Comparison of ENCODE assay signal across 18 cellular contexts in genomic region chr2:69280017-69280671, GRCh38.
"Had no signal": no experiment of that assay in that cellular context is flagged by ENCODE, and none has a peak within 500 bp of the region (broad histone marks: within the 10 kb centered on the region; RNA-seq: fewer than 3 reads in every experiment).

No MANE protein-coding gene starts in this region.

- H3K4me1 ChIP-seq: esophagus muscularis mucosa, foreskin keratinocyte had no signal

- H3K9me3 ChIP-seq: esophagus muscularis mucosa, mucosa of descending colon had no signal

- H3K4me3 ChIP-seq: coronary artery, esophagus muscularis mucosa, mucosa of descending colon, smooth muscle cell had no signal

- H3K27ac ChIP-seq: coronary artery, esophagus muscularis mucosa, foreskin keratinocyte, WERI-Rb-1 had no signal

- ATAC-seq: activated CD4-positive, alpha-beta T cell treated with anti-CD3 and anti-CD28 coated beads for 36 hours; activated T-cell treated with anti-CD3 and anti-CD28 coated beads, Interleukin-2, amount 50 U/mL, for 72 hours; foreskin keratinocyte; mucosa of descending colon; natural killer cell had no signal

- H3K36me3 ChIP-seq: esophagus muscularis mucosa, WERI-Rb-1 had no signal

- DNase-seq: activated CD4-positive, alpha-beta T cell treated with anti-CD3 and anti-CD28 coated beads for 36 hours; activated CD8-positive, alpha-beta memory T cell treated with anti-CD3 and anti-CD28 coated beads, Interleukin-2, amount 50 U/mL, for 48 hours; activated gamma-delta T cell treated with Interleukin-2 at 50 U/mL for 16 hours; activated naive CD8-positive, alpha-beta T cell treated with anti-CD3 and anti-CD28 coated beads, Interleukin-2, amount 10 ng/mL, durations not matched to agents 7 days and 5 days; activated T-cell treated with anti-CD3 and anti-CD28 coated beads, Interleukin-2, amount 50 U/mL, for 72 hours; foreskin keratinocyte; glutamatergic neuron; mammary epithelial cell; mucosa of descending colon; natural killer cell; nucleus accumbens; stimulated activated CD4-positive, alpha-beta T cell treated with anti-CD3 and anti-CD28 coated beads, Interleukin-4, amount 100 ng/mL, for 4 hours; stimulated activated CD8-positive, alpha-beta memory T cell treated with anti-CD3 and anti-CD28 coated beads, Interleukin-4, amount 100 ng/mL, for 48 hours; stimulated activated naive CD4-positive, alpha-beta T cell treated with Interleukin-2 at 50 U/mL for 16 hours; WERI-Rb-1 had no signal

- H3K27me3 ChIP-seq: esophagus muscularis mucosa had no signal
